8 cellular contexts compared by ENCODE assay signal in genomic region chr17:17001874-17002520, GRCh38. TPM values are rescaled to one million over a fixed set of nuclear protein-coding genes. Genes with fewer than 3 reads are reported as not detected.
DNase-seq lines count a peak whose midpoint lies in the region; ATAC-seq, FAIRE-seq and TF ChIP-seq lines count a peak whose summit lies in the region.

No MANE protein-coding gene starts in this region.

- no peak for ATAC-seq in GM19035 (IDR thresholded peaks at IDR 0.05; ENCODE audit: unreplicated experiment)

- H3K27ac ChIP-seq in CD4-positive, alpha-beta memory T cell (ENCODE audit: low read depth, low read length): no peak overlapping the region
- H3K27ac ChIP-seq in ascending aorta: no peak overlapping the region
- no peak overlapping the region for H3K27ac ChIP-seq in hepatocyte
- H3K27ac ChIP-seq in spleen: no peak overlapping the region

- H3K9me3 Mint-ChIP-seq in CD4-positive, alpha-beta memory T cell: peaks cover 0 to 2% (median 0%) of the 10 kb centered on the region in 8 donors

- FAIRE-seq in H54 (lab: Jason Lieb, UNC): no peak

- WGBS in hepatocyte (ENCODE audit: low lambda C conversion rate, missing lambda C conversion rate): 33% methylated on average over 22 of the region's 22 CpGs
- 27 to 29% (median 28%) methylated on average over 18 to 22 of the region's 22 CpGs for WGBS in spleen, 5 donors

- H3K27me3 Mint-ChIP-seq in CD4-positive, alpha-beta memory T cell: no peaks in the 10 kb centered on the region

- H3K4me1 ChIP-seq in CD4-positive, alpha-beta memory T cell (ENCODE audit: insufficient read depth, low read length): no peaks in the 10 kb centered on the region
- H3K4me1 ChIP-seq in ascending aorta: peaks cover 10 to 18% of the 10 kb centered on the region in 2 donors
- H3K4me1 ChIP-seq in hepatocyte (ENCODE audit: insufficient read depth): no peaks in the 10 kb centered on the region
- H3K4me1 ChIP-seq in spleen: peaks cover 0 to 18% (median 9%) of the 10 kb centered on the region in 6 donors

- peaks cover 1 to 4% (median 3%) of the 10 kb centered on the region in 4 donors for H3K4me1 Mint-ChIP-seq in CD4-positive, alpha-beta memory T cell

- no peaks in the 10 kb centered on the region for H3K36me3 Mint-ChIP-seq in CD4-positive, alpha-beta memory T cell

- CTCF ChIA-PET in CD4-positive, alpha-beta memory T cell (lab: Charles Lee; ENCODE audit: partially characterized antibody): interaction anchor here (0.8 to 1.7 kb wide), 5 partner anchors 13 to 313 kb away, joined by 3 to 6 read pairs (median 4); no protein-coding TSS in a partner anchor

- H3K4me3 Mint-ChIP-seq in CD4-positive, alpha-beta memory T cell: no peak overlapping the region

- TF ChIP-seq POLR2A in H54 (IDR thresholded peaks at IDR 0.05; ENCODE audit: low read depth, low read length) (no peak), spleen (IDR thresholded peaks at IDR 0.05) (no peak)

- H4K20me1 ChIP-seq in hepatocyte (ENCODE audit: insufficient read depth, poor library complexity, severe bottlenecking): no peaks in the 10 kb centered on the region

- H2AFZ ChIP-seq in hepatocyte: no peak overlapping the region

- H3K9me3 ChIP-seq in CD4-positive, alpha-beta memory T cell (ENCODE audit: control insufficient read depth in 1 of 2, low read length in 2 of 2): no peaks in the 10 kb centered on the region
- H3K9me3 ChIP-seq in ascending aorta (no peaks in the 10 kb centered on the region), hepatocyte (ENCODE audit: low read depth) (no peaks in the 10 kb centered on the region), spleen (no peaks in the 10 kb centered on the region)

- intact Hi-C loops in CD4-positive, alpha-beta memory T cell (cut with micrococcal nuclease): loop anchor here (5.0 to 10.0 kb wide), 2 partner anchors 145 to 643 kb away; no protein-coding TSS in a partner anchor
- intact Hi-C loops in ascending aorta (cut with DNase I): loop anchor here (2.0 to 10.0 kb wide), 5 partner anchors 113 to 303 kb away; partner anchors contain the start of genes FLCN, NT5M and PLD6
- intact Hi-C loops in spleen (cut with DNase I; ENCODE audit: low total_unique reads): loop anchor here (5.0 to 10.0 kb wide), 2 partner anchors 153 to 310 kb away; no protein-coding TSS in a partner anchor

- no peaks in the 10 kb centered on the region for H3K9me2 ChIP-seq in hepatocyte (replicated peaks; ENCODE audit: insufficient read depth)

- peak overlapping the region; percentile 60 for H3K4me2 ChIP-seq in hepatocyte

- H3K4me3 ChIP-seq in CD4-positive, alpha-beta memory T cell (ENCODE audit: low read length in 2 of 2): no peak overlapping the region
- H3K4me3 ChIP-seq in ascending aorta: peak overlapping the region in 1 of 2 donors; percentile 41
- no peak overlapping the region for H3K4me3 ChIP-seq in hepatocyte
- no peak overlapping the region for H3K4me3 ChIP-seq in spleen

- no peaks in the 10 kb centered on the region for H3K36me3 ChIP-seq in CD4-positive, alpha-beta memory T cell (ENCODE audit: insufficient read depth, low read length)
- no peaks in the 10 kb centered on the region for H3K36me3 ChIP-seq in ascending aorta
- H3K36me3 ChIP-seq in hepatocyte (replicated peaks; ENCODE audit: insufficient read depth, low read depth): no peaks in the 10 kb centered on the region
- H3K36me3 ChIP-seq in spleen: no peaks in the 10 kb centered on the region

- POLR2A ChIA-PET in CD4-positive, alpha-beta memory T cell (lab: Charles Lee; ENCODE audit: partially characterized antibody): interaction anchor here (1.0 kb wide), 1 partner anchor 15 kb away, joined by 3 read pairs; no protein-coding TSS in a partner anchor

- no peak overlapping the region for H3K27ac Mint-ChIP-seq in CD4-positive, alpha-beta memory T cell

- DNase-seq in CD4-positive, alpha-beta memory T cell: peak; percentile 62 to 76 (median 70)
- DNase-seq in H54 (ENCODE audit: insufficient read length, low spot score) (peak; percentile 88), NCI-H1694 (lab: John Stamatoyannopoulos, UW) (peak; percentile 82), T1000 (lab: John Stamatoyannopoulos, UW) (peak; percentile 72), ascending aorta (ENCODE audit: low spot score in 2 of 2) (peak in 1 of 2 donors; percentile 81), hepatocyte (ENCODE audit: low spot score) (peak; percentile 93), spleen (peak; percentile 95)

- TF ChIP-seq CTCF in ascending aorta (IDR thresholded peaks at IDR 0.05): peak; percentile 90 to 99 (median 94)
- peak; percentile 99 for TF ChIP-seq CTCF in hepatocyte (IDR thresholded peaks at IDR 0.05; ENCODE audit: poor library complexity)
- peak; percentile 77 to 98 (median 93) for TF ChIP-seq CTCF in spleen (IDR thresholded peaks at IDR 0.05 in 8 of 11, conservative IDR thresholded peaks at IDR 0.05 in 3 of 11)

- no peaks in the 10 kb centered on the region for H3K79me2 ChIP-seq in hepatocyte

- H3K27me3 ChIP-seq in CD4-positive, alpha-beta memory T cell (ENCODE audit: insufficient read depth, low read length): no peaks in the 10 kb centered on the region
- H3K27me3 ChIP-seq in ascending aorta (no peaks in the 10 kb centered on the region), hepatocyte (no peaks in the 10 kb centered on the region), spleen (replicated peaks in 1 of 7) (no peaks in the 10 kb centered on the region)

RNA-seq across cellular contexts. Expression of gene TNFRSF13B, which starts 30.1 kb away (rescaled TPM):
- total RNA-seq in CD4-positive, alpha-beta memory T cell: not detected
- polyA plus RNA-seq in CD4-positive, alpha-beta memory T cell: under 1 TPM in 1 of 2 donors, not detected in 1; 0.78 TPM
- total RNA-seq in ascending aorta (not detected), hepatocyte (not detected in 2 replicates), spleen (10 to 100 TPM; 25.1 to 52.1 (median 40.4) TPM)
- polyA plus RNA-seq in hepatocyte (not detected in 2 replicates), spleen (100 to 1,000 TPM in 2 of 3 donors, 10 to 100 TPM in 1; 65.9 to 142 (median 119) TPM)

RNA-seq across cellular contexts. Expression of gene MPRIP, which starts 40.3 kb away (rescaled TPM):
- 100 to 1,000 TPM; 250 to 255 TPM for total RNA-seq in CD4-positive, alpha-beta memory T cell
- 10 to 100 TPM; 48.4 to 53.2 TPM for polyA plus RNA-seq in CD4-positive, alpha-beta memory T cell
- total RNA-seq in ascending aorta: 246 TPM
- 80.1 and 202 TPM in 2 replicates for total RNA-seq in hepatocyte
- 91.7 and 123 TPM in 2 replicates for polyA plus RNA-seq in hepatocyte
- total RNA-seq in spleen: 100 to 1,000 TPM; 120 to 309 (median 197) TPM
- 100 to 1,000 TPM in 1 of 3 donors, 10 to 100 TPM in 2; 52.3 to 114 (median 83.0) TPM for polyA plus RNA-seq in spleen

Comparison
In these comparisons a context has a peak if more than half of its experiments do, and no peak if none do; other contexts are left out.
1. RNA of gene TNFRSF13B, which starts 30.1 kb away (total RNA-seq): 25.1 to 52.1 TPM in spleen; not detected in CD4-positive, alpha-beta memory T cell, not detected in ascending aorta (single experiment) and not detected in hepatocyte; every median in the first group is over 10 times any median in the second.
2. Peak in every context shown above with its lines, with median percentiles within 50 percentile points of each other: CTCF ChIP-seq.